Comparison of ENCODE assay signal across 1 cellular context in genomic region chr11:70128435-70128906, GRCh38.
TF ChIP-seq lines count a peak whose summit lies in the region.

No MANE protein-coding gene starts in this region.

TF ChIP-seq in WTC11, 78 proteins besides CTCF, POLR2A, EP300 and RAD21 (continued from another document and continues in another):
- no peak for TF ChIP-seq ESRRA (CRISPR knock-in tag; IDR thresholded peaks at IDR 0.05; ENCODE audit: borderline replicate concordance)
- TF ChIP-seq ZBTB21 (CRISPR knock-in tag; IDR thresholded peaks at IDR 0.05; ENCODE audit: borderline replicate concordance): peak; percentile 72
- no peak for TF ChIP-seq MXD4 (CRISPR knock-in tag; IDR thresholded peaks at IDR 0.05; ENCODE audit: borderline replicate concordance)
- TF ChIP-seq ZNF423 (CRISPR knock-in tag; IDR thresholded peaks at IDR 0.05): peak; percentile 100
- no peak for TF ChIP-seq ZNF416 (CRISPR knock-in tag; IDR thresholded peaks at IDR 0.05)
- TF ChIP-seq CREB1 (CRISPR knock-in tag; IDR thresholded peaks at IDR 0.05): peak; percentile 51; the same call in 1 of the 2 replicates
- TF ChIP-seq FOXP4 (CRISPR knock-in tag; IDR thresholded peaks at IDR 0.05): 0 out of 2 replicates have a peak, but pooled peaks have one; percentile 72
- TF ChIP-seq SMAD3 (CRISPR knock-in tag; IDR thresholded peaks at IDR 0.05; ENCODE audit: borderline replicate concordance): no peak
- TF ChIP-seq AFF4 (CRISPR knock-in tag; IDR thresholded peaks at IDR 0.05; ENCODE audit: borderline replicate concordance): peak; percentile 83; the same call in 1 of the 2 replicates
- peak; percentile 87 for TF ChIP-seq TP53 (CRISPR knock-in tag; IDR thresholded peaks at IDR 0.05)
- TF ChIP-seq ZSCAN18 (CRISPR knock-in tag; IDR thresholded peaks at IDR 0.05): no peak
- 0 out of 2 replicates have a peak, but pooled peaks have one; percentile 21 for TF ChIP-seq ZNF532 (CRISPR knock-in tag; IDR thresholded peaks at IDR 0.05; ENCODE audit: borderline replicate concordance)
- TF ChIP-seq HMGXB4 (CRISPR knock-in tag; IDR thresholded peaks at IDR 0.05): no peak
- TF ChIP-seq ZNF281 (CRISPR knock-in tag; IDR thresholded peaks at IDR 0.05): no peak
- TF ChIP-seq CDX4 (CRISPR knock-in tag; IDR thresholded peaks at IDR 0.05; ENCODE audit: borderline replicate concordance): no peak
- 0 out of 2 replicates have a peak, but pooled peaks have one; percentile 43 for TF ChIP-seq FOXK1 (CRISPR knock-in tag; IDR thresholded peaks at IDR 0.05)
- TF ChIP-seq NR3C1 (CRISPR knock-in tag; conservative IDR thresholded peaks at IDR 0.05; ENCODE audit: low read depth): no peak
- no peak for TF ChIP-seq MLX (CRISPR knock-in tag; IDR thresholded peaks at IDR 0.05)
- TF ChIP-seq ZMAT4 (CRISPR knock-in tag; IDR thresholded peaks at IDR 0.05): no peak
- TF ChIP-seq E2F1 (CRISPR knock-in tag; IDR thresholded peaks at IDR 0.05): no peak
- TF ChIP-seq FOXP1 (CRISPR knock-in tag; IDR thresholded peaks at IDR 0.05; ENCODE audit: borderline replicate concordance): peak; percentile 64
- peak; percentile 92 for TF ChIP-seq TEAD1 (CRISPR knock-in tag; IDR thresholded peaks at IDR 0.05)
- no peak for TF ChIP-seq OVOL2 (CRISPR knock-in tag; IDR thresholded peaks at IDR 0.05; ENCODE audit: borderline replicate concordance)
- TF ChIP-seq KAT7 (CRISPR knock-in tag; IDR thresholded peaks at IDR 0.05; ENCODE audit: borderline replicate concordance): no peak
- TF ChIP-seq ZNF263 (CRISPR knock-in tag; IDR thresholded peaks at IDR 0.05; ENCODE audit: low read depth): no peak
- TF ChIP-seq MYBL2 (CRISPR knock-in tag; IDR thresholded peaks at IDR 0.05): no peak
- peak; percentile 74 for TF ChIP-seq MAX (CRISPR knock-in tag; IDR thresholded peaks at IDR 0.05)
- TF ChIP-seq ZNF396 (CRISPR knock-in tag; IDR thresholded peaks at IDR 0.05; ENCODE audit: borderline replicate concordance): no peak
- TF ChIP-seq ERG (CRISPR knock-in tag; IDR thresholded peaks at IDR 0.05): no peak
- TF ChIP-seq ZNF232 (CRISPR knock-in tag; IDR thresholded peaks at IDR 0.05): peak; percentile 61; the same call in 1 of the 2 replicates
- TF ChIP-seq USF2 (CRISPR knock-in tag; IDR thresholded peaks at IDR 0.05): peak; percentile 39; the same call in 1 of the 2 replicates
- TF ChIP-seq ZNF219 (CRISPR knock-in tag; IDR thresholded peaks at IDR 0.05; ENCODE audit: borderline replicate concordance): peak; percentile 68; the same call in 1 of the 2 replicates
- TF ChIP-seq NR2C2 (CRISPR knock-in tag; IDR thresholded peaks at IDR 0.05): no peak
